In genomic region chr4:77175201-77175610, GRCh38 we compare ENCODE assay signal across 14 cellular contexts. TPM values are rescaled to one million over a fixed set of nuclear protein-coding genes. Genes with fewer than 3 reads are reported as not detected.
DNase-seq lines count a peak whose midpoint lies in the region; TF ChIP-seq lines count a peak whose summit lies in the region.
"Had no signal": no experiment of that assay in that cellular context is flagged by ENCODE, and none has a peak within 500 bp of the region (broad histone marks: within the 10 kb centered on the region; RNA-seq: fewer than 3 reads in every experiment).

No MANE protein-coding gene starts in this region.

- TF ChIP-seq EP300 in suprapubic skin (IDR thresholded peaks at IDR 0.05) (no peak), stomach (IDR thresholded peaks at IDR 0.05) (no peak)

- H3K79me1 ChIP-seq in mesenchymal stem cell (replicated peaks; ENCODE audit: low read length, poor library complexity, severe bottlenecking) = peaks cover 2% of the 10 kb centered on the region

- no peak overlapping the region for H3K23ac ChIP-seq in mesenchymal stem cell (ENCODE audit: low read length in 2 of 2)

- TF ChIP-seq CTCF in suprapubic skin (IDR thresholded peaks at IDR 0.05) (no peak), stomach (IDR thresholded peaks at IDR 0.05) (no peak), RWPE1 (conservative IDR thresholded peaks at IDR 0.05; ENCODE audit: low read depth) (no peak)

- no peak overlapping the region for H4K8ac ChIP-seq in mesenchymal stem cell (ENCODE audit: low read length)

- WGBS in ectodermal cell, 2 experiments = 0 to 2% methylated on average over 3 of the region's 3 CpGs
- 20% methylated on average over 3 of the region's 3 CpGs for WGBS in mesenchymal stem cell
- WGBS in suprapubic skin = 51% methylated on average over 3 of the region's 3 CpGs
- 56 to 70% (median 66%) methylated on average over 3 of the region's 3 CpGs for WGBS in stomach, 5 donors

- TF ChIP-seq POLR2A in suprapubic skin (IDR thresholded peaks at IDR 0.05) (no peak), stomach (IDR thresholded peaks at IDR 0.05) (no peak)

- no peak overlapping the region for H2AFZ ChIP-seq in mesenchymal stem cell (ENCODE audit: low read depth, low read length)

- no peak overlapping the region for H3K4me2 ChIP-seq in mesenchymal stem cell (ENCODE audit: low read length, poor library complexity, severe bottlenecking)

- peak overlapping the region; percentile 77 for H3K27ac ChIP-seq in ectodermal cell (ENCODE audit: insufficient read depth, low read depth, low read length, poor library complexity, severe bottlenecking)
- H3K27ac ChIP-seq in mesenchymal stem cell (ENCODE audit: low read length, poor library complexity, severe bottlenecking) = no peak overlapping the region
- H3K27ac ChIP-seq in suprapubic skin = peak overlapping the region; percentile 24
- H3K27ac ChIP-seq in stomach = no peak overlapping the region
- H3K27ac ChIP-seq in RWPE1 = no peak overlapping the region
- H3K27ac ChIP-seq: 22Rv1 had no signal

- H3K27me3 ChIP-seq in ectodermal cell (ENCODE audit: control insufficient read depth, insufficient read depth, low read length, poor library complexity, severe bottlenecking) (no peaks in the 10 kb centered on the region), mesenchymal stem cell (ENCODE audit: control insufficient read depth in 1 of 2, insufficient read depth in 1 of 2, low read length in 2 of 2) (peaks cover 0 to 25% of the 10 kb centered on the region in 2 experiments), suprapubic skin (no peaks in the 10 kb centered on the region), stomach (no peaks in the 10 kb centered on the region)

- CTCF ChIA-PET in RWPE1 (lab: Yijun Ruan, JAX) = no interaction called here

- H4K91ac ChIP-seq in mesenchymal stem cell (ENCODE audit: low read length) = no peak overlapping the region

- H3K4me3 ChIP-seq in ectodermal cell (ENCODE audit: insufficient read depth, low read depth, low read length) (no peak overlapping the region), mesenchymal stem cell (ENCODE audit: insufficient read depth in 1 of 2, low read depth in 1 of 2, low read length in 2 of 2) (no peak overlapping the region), suprapubic skin (no peak overlapping the region), stomach (no peak overlapping the region)

- H3K4me1 ChIP-seq in ectodermal cell (ENCODE audit: control insufficient read depth, insufficient read depth, low read length) = peaks cover 48% of the 10 kb centered on the region
- peaks cover 10% of the 10 kb centered on the region for H3K4me1 ChIP-seq in mesenchymal stem cell (ENCODE audit: control insufficient read depth, insufficient read depth, low read depth, low read length)
- peaks cover 20% of the 10 kb centered on the region for H3K4me1 ChIP-seq in suprapubic skin
- H3K4me1 ChIP-seq in stomach = no peaks in the 10 kb centered on the region

- peak overlapping the region; percentile 45 for H2AK5ac ChIP-seq in mesenchymal stem cell (ENCODE audit: low read length, severe bottlenecking)

- H2BK12ac ChIP-seq in mesenchymal stem cell (ENCODE audit: low read length in 2 of 2) = no peak overlapping the region

- peaks cover 8% of the 10 kb centered on the region for H3K36me3 ChIP-seq in ectodermal cell (ENCODE audit: control insufficient read depth, insufficient read depth, low read length)
- peaks cover 3 to 8% of the 10 kb centered on the region in 2 experiments for H3K36me3 ChIP-seq in mesenchymal stem cell (ENCODE audit: control insufficient read depth in 1 of 2, insufficient read depth in 2 of 2, low read depth in 1 of 2, low read length in 2 of 2)
- peaks cover 9% of the 10 kb centered on the region for H3K36me3 ChIP-seq in suprapubic skin
- peaks cover 0 to 8% (median 7%) of the 10 kb centered on the region in 4 donors for H3K36me3 ChIP-seq in stomach

- no peak overlapping the region for H2BK120ac ChIP-seq in mesenchymal stem cell (ENCODE audit: low read depth, low read length)

- H3K9me3 ChIP-seq in ectodermal cell (ENCODE audit: control insufficient read depth, low read length) (no peaks in the 10 kb centered on the region), mesenchymal stem cell (ENCODE audit: control insufficient read depth, low read length) (no peaks in the 10 kb centered on the region), suprapubic skin (no peaks in the 10 kb centered on the region), stomach (no peaks in the 10 kb centered on the region)

- POLR2A ChIA-PET in RWPE1 (lab: Yijun Ruan, JAX; ENCODE audit: low non-redundant PET) = no interaction called here

- no peak overlapping the region for H3K4ac ChIP-seq in mesenchymal stem cell (ENCODE audit: low read depth in 1 of 2, low read length in 2 of 2)

- H2BK5ac ChIP-seq in mesenchymal stem cell (ENCODE audit: low read depth, low read length, poor library complexity, severe bottlenecking) = no peak overlapping the region

- H2BK15ac ChIP-seq in mesenchymal stem cell (ENCODE audit: low read depth, poor library complexity, severe bottlenecking) = no peak overlapping the region

- no peak overlapping the region for H3K18ac ChIP-seq in mesenchymal stem cell (ENCODE audit: low read depth in 1 of 2, low read length in 2 of 2)

- intact Hi-C loops in stomach (cut with DNase I; ENCODE audit: low total_unique reads) = no loop called here

- no peak overlapping the region for H3K14ac ChIP-seq in mesenchymal stem cell (ENCODE audit: low read length in 2 of 2)

- DNase-seq in NCI-H1417 (lab: John Stamatoyannopoulos, UW) (peak in 2 of 3 experiments; percentile 14 to 64), NCI-H1417 treated with DMSO at 0.1 percent for 48 hours (lab: John Stamatoyannopoulos, UW) (no peak), mesenchymal stem cell (no peak), suprapubic skin (ENCODE audit: low spot score in 2 of 2) (no peak), stomach (no peak), RWPE1 (ENCODE audit: low spot score) (no peak)
- no peak for DNase-seq in effector CD4-positive, alpha-beta T cell
- DNase-seq: CD8-positive, alpha-beta T cell; DMS 273 treated with DMSO at 0.1 percent for 48 hours; NCI-H1694; NCI-H345; SHP77 treated with DMSO at 0.1 percent for 48 hours had no signal

- H3K9ac ChIP-seq in mesenchymal stem cell (ENCODE audit: low read length) = no peak overlapping the region

RNA-seq across cellular contexts. Expression of gene CCNG2, which starts 18.2 kb away (rescaled TPM):
- polyA plus RNA-seq in ectodermal cell (2013, experiment 1 of 4) = 134 TPM
- 215 TPM for polyA plus RNA-seq in ectodermal cell (2013, experiment 2 of 4)
- polyA plus RNA-seq in ectodermal cell (2013, experiment 3 of 4) = 152 TPM
- 175 TPM for polyA plus RNA-seq in ectodermal cell (2013, experiment 4 of 4)
- 34.1 TPM for polyA plus RNA-seq in mesenchymal stem cell (2013, experiment 1 of 2)
- 35.7 TPM for polyA plus RNA-seq in mesenchymal stem cell (2013, experiment 2 of 2)
- total RNA-seq in suprapubic skin = 10 to 100 TPM; 24.0 to 91.8 (median 45.8) TPM
- total RNA-seq in stomach = 10 to 100 TPM in 4 of 5 donors, 1 to 10 TPM in 1; 1.2 to 62.8 (median 27.7) TPM
- 10 to 100 TPM; 12.0 to 14.1 (median 12.7) TPM for polyA plus RNA-seq in stomach

Comparison
In these comparisons a context has a peak if more than half of its experiments do, and no peak if none do; other contexts are left out.
1. DNase-seq: peak in NCI-H1417 (2 of 3); none in NCI-H1417 treated with DMSO at 0.1 percent for 48 hours (single experiment), mesenchymal stem cell (single experiment), suprapubic skin (0 of 2), stomach (single experiment), effector CD4-positive, alpha-beta T cell (single experiment) and RWPE1 (single experiment).
2. H3K27ac ChIP-seq: peak in ectodermal cell (single experiment) and suprapubic skin (single experiment); none in mesenchymal stem cell (single experiment), stomach (0 of 5) and RWPE1 (single experiment).